In genomic region chr3:141618103-141618502, GRCh38 we compare ENCODE assay signal across 29 cellular contexts.
DNase-seq lines count a peak whose midpoint lies in the region; ATAC-seq, FAIRE-seq and TF ChIP-seq lines count a peak whose summit lies in the region.
"Had no signal": no experiment of that assay in that cellular context is flagged by ENCODE, and none has a peak within 500 bp of the region (broad histone marks: within the 10 kb centered on the region; RNA-seq: fewer than 3 reads in every experiment).

No MANE protein-coding gene starts in this region.

- H3K18ac ChIP-seq in H1 (ENCODE audit: extremely low read depth, low read length): no peak overlapping the region

- peak overlapping the region in 1 of 2 donors; percentile 13 for H3K27ac Mint-ChIP-seq in stimulated activated naive CD8-positive, alpha-beta T cell treated with anti-CD3 and anti-CD28 coated beads, Interleukin-15, amount 100 ng/mL, for 72 hours
- H3K27ac Mint-ChIP-seq in type B pancreatic cell: peak overlapping the region; percentile 0
- no peak overlapping the region for H3K27ac Mint-ChIP-seq in endodermal cell

- no peak overlapping the region; the same call in 1 of the 2 replicates for H2BK12ac ChIP-seq in H1 (ENCODE audit: low read depth, low read length)

- H3K79me1 ChIP-seq in H1 (ENCODE audit: low read depth, low read length): no peaks in the 10 kb centered on the region

- H3K4me1 ChIP-seq in H1 (replicated peaks in 1 of 4; ENCODE audit: control insufficient read depth in 3 of 4, insufficient read depth in 4 of 4, low read length in 3 of 4) (no peaks in the 10 kb centered on the region; a peak in 1 of 7 replicates), mucosa of rectum (ENCODE audit: control insufficient read depth in 2 of 2, insufficient read depth in 2 of 2, low read length in 2 of 2) (peaks cover 0 to 3% of the 10 kb centered on the region in 2 donors), endodermal cell (ENCODE audit: control insufficient read depth, insufficient read depth, low read length) (no peaks in the 10 kb centered on the region)
- H3K4me1 ChIP-seq: BLaER1, SJSA1 had no signal

- H4K91ac ChIP-seq in H1 (replicated peaks; ENCODE audit: insufficient read length, low read length): no peak overlapping the region

- H2AFZ ChIP-seq in H1 (ENCODE audit: low read length): no peak overlapping the region

- H4K8ac ChIP-seq in H1 (ENCODE audit: extremely low read depth, insufficient read depth, low read length): no peak overlapping the region

- no peak overlapping the region for H3K23ac ChIP-seq in H1 (ENCODE audit: insufficient read length)

- H3K9ac ChIP-seq in H1 (replicated peaks in 1 of 4; ENCODE audit: extremely low read depth in 1 of 4, low read depth in 3 of 4, low read length in 3 of 4) (no peak overlapping the region), mucosa of rectum (ENCODE audit: low read depth in 1 of 2, low read length in 2 of 2) (no peak overlapping the region), endodermal cell (ENCODE audit: extremely low read depth, low read length, poor library complexity, severe bottlenecking) (no peak overlapping the region)
- H3K9ac ChIP-seq: BLaER1 had no signal

- H3K36me3 ChIP-seq in H1 (ENCODE audit: control insufficient read depth in 2 of 4, insufficient read depth in 4 of 4, low read length in 3 of 4) (no peaks in the 10 kb centered on the region), mucosa of rectum (ENCODE audit: control insufficient read depth in 2 of 2, insufficient read depth in 2 of 2, low read length in 2 of 2) (peaks cover 0 to 3% of the 10 kb centered on the region in 2 donors), endodermal cell (ENCODE audit: control insufficient read depth, insufficient read depth, low read length) (peaks cover 20% of the 10 kb centered on the region)

- no peak overlapping the region for H2BK20ac ChIP-seq in H1 (ENCODE audit: low read length)

- POLR2A ChIA-PET in H1 (lab: Charles Lee; ENCODE audit: partially characterized antibody): no interaction called here

- H2BK120ac ChIP-seq in H1 (replicated peaks; ENCODE audit: low read depth, low read length): no peak overlapping the region

- H3K27me3 Mint-ChIP-seq in stimulated activated naive CD8-positive, alpha-beta T cell treated with anti-CD3 and anti-CD28 coated beads, Interleukin-15, amount 100 ng/mL, for 72 hours: no peaks in the 10 kb centered on the region
- no peaks in the 10 kb centered on the region for H3K27me3 Mint-ChIP-seq in type B pancreatic cell
- no peaks in the 10 kb centered on the region for H3K27me3 Mint-ChIP-seq in endodermal cell (ENCODE audit: insufficient read depth)
- H3K27me3 Mint-ChIP-seq: CD4-positive, alpha-beta memory T cell had no signal

- no peak for TF ChIP-seq EP300 in H1 (IDR thresholded peaks at IDR 0.05; ENCODE audit: borderline replicate concordance in 1 of 2, low read depth in 2 of 2, low read length in 2 of 2)

- H3K36me3 Mint-ChIP-seq in type B pancreatic cell (peaks cover 7% of the 10 kb centered on the region), endodermal cell (ENCODE audit: low read depth) (peaks cover 5% of the 10 kb centered on the region)

- no peak overlapping the region for H3K4ac ChIP-seq in H1 (replicated peaks; ENCODE audit: insufficient read length, low read depth, low read length)

- FAIRE-seq in H1 (lab: Jason Lieb, UNC): no peak
- FAIRE-seq: A204.1, GM12891 had no signal

- no peaks in the 10 kb centered on the region for H3K9me3 Mint-ChIP-seq in stimulated activated naive CD8-positive, alpha-beta T cell treated with anti-CD3 and anti-CD28 coated beads, Interleukin-15, amount 100 ng/mL, for 72 hours
- no peaks in the 10 kb centered on the region for H3K9me3 Mint-ChIP-seq in type B pancreatic cell
- peaks cover 2% of the 10 kb centered on the region for H3K9me3 Mint-ChIP-seq in endodermal cell

- WGBS in H1 (ENCODE audit: extremely low coverage in 1 of 2, insufficient coverage in 1 of 2, insufficient read length in 1 of 2, insufficient replicate concordance in 2 of 2, low coverage in 1 of 2, low lambda C conversion rate in 2 of 2, missing lambda C conversion rate in 1 of 2), 2 experiments: 100% methylated on average over 2 of the region's 2 CpGs; no CpG with 5 or more reads in 1 of the 2 experiments
- WGBS in endodermal cell (ENCODE audit: insufficient coverage in 1 of 2, insufficient read length in 1 of 2), 2 experiments: 93 to 97% methylated on average over 2 of the region's 2 CpGs

- no peaks in the 10 kb centered on the region for H3K27me3 ChIP-seq in H1 (replicated peaks in 1 of 4; ENCODE audit: control insufficient read depth in 3 of 4, extremely low read depth in 1 of 4, insufficient read depth in 3 of 4, low read length in 3 of 4)
- H3K27me3 ChIP-seq in mucosa of rectum (ENCODE audit: control insufficient read depth in 2 of 2, insufficient read depth in 2 of 2, low read length in 2 of 2): no peaks in the 10 kb centered on the region
- no peaks in the 10 kb centered on the region for H3K27me3 ChIP-seq in endodermal cell (ENCODE audit: control insufficient read depth, insufficient read depth, low read length, poor library complexity, severe bottlenecking)
- H3K27me3 ChIP-seq: BLaER1, SJSA1 had no signal

- H2BK15ac ChIP-seq in H1 (ENCODE audit: low read length): no peak overlapping the region

- H3K14ac ChIP-seq in H1 (ENCODE audit: insufficient read length): no peak overlapping the region

- no peaks in the 10 kb centered on the region for H3K4me1 Mint-ChIP-seq in stimulated activated naive CD8-positive, alpha-beta T cell treated with anti-CD3 and anti-CD28 coated beads, Interleukin-15, amount 100 ng/mL, for 72 hours
- peaks cover 3% of the 10 kb centered on the region for H3K4me1 Mint-ChIP-seq in type B pancreatic cell (ENCODE audit: unreplicated experiment)
- no peaks in the 10 kb centered on the region for H3K4me1 Mint-ChIP-seq in endodermal cell
- H3K4me1 Mint-ChIP-seq: CD4-positive, alpha-beta memory T cell had no signal

- H4K5ac ChIP-seq in H1 (ENCODE audit: insufficient read length, low read depth, low read length): no peak overlapping the region

- no peak for TF ChIP-seq CTCF in H1 (IDR thresholded peaks at IDR 0.05; ENCODE audit: control extremely low read depth in 1 of 3, insufficient read depth in 1 of 3, low read depth in 1 of 3, low read length in 3 of 3)
- no peak for TF ChIP-seq CTCF in type B pancreatic cell (conservative IDR thresholded peaks at IDR 0.05)
- no peak for TF ChIP-seq CTCF in GM13977 (IDR thresholded peaks at IDR 0.05; ENCODE audit: extremely low read depth, insufficient read depth, missing control alignments)
- no peak for TF ChIP-seq CTCF in endodermal cell (conservative IDR thresholded peaks at IDR 0.05)

- no peaks in the 10 kb centered on the region for H3K79me2 ChIP-seq in H1 (ENCODE audit: control insufficient read depth in 1 of 2, insufficient read depth in 2 of 2, low read length in 2 of 2)

- in situ Hi-C loops in GM13977 (cut with MboI; ENCODE audit: low pct_unique_long_range_greater_than_20kb, low sequenced_read_pairs, unreplicated experiment): no loop called here

- H3K27ac ChIP-seq in H1 (ENCODE audit: low read depth, low read length): no peak overlapping the region
- peak overlapping the region; percentile 17 to 42 for H3K27ac ChIP-seq in mucosa of rectum (ENCODE audit: low read depth in 2 of 2, low read length in 2 of 2)
- no peak overlapping the region for H3K27ac ChIP-seq in endodermal cell (ENCODE audit: low read depth, low read length)
- H3K27ac ChIP-seq: BLaER1, SJSA1 had no signal

- no peak overlapping the region for H3K4me3 Mint-ChIP-seq in stimulated activated naive CD8-positive, alpha-beta T cell treated with anti-CD3 and anti-CD28 coated beads, Interleukin-15, amount 100 ng/mL, for 72 hours
- H3K4me3 Mint-ChIP-seq in type B pancreatic cell (no peak overlapping the region), endodermal cell (no peak overlapping the region)

- H3K23me2 ChIP-seq in H1 (ENCODE audit: low read depth, low read length): no peaks in the 10 kb centered on the region

- H4K20me1 ChIP-seq in H1 (replicated peaks in 1 of 2; ENCODE audit: control insufficient read depth in 1 of 2, insufficient read depth in 2 of 2, low read length in 2 of 2): no peaks in the 10 kb centered on the region
- H4K20me1 ChIP-seq: BLaER1 had no signal

- TF ChIP-seq RAD21 in H1 (IDR thresholded peaks at IDR 0.05 in 1 of 2, conservative IDR thresholded peaks at IDR 0.05 in 1 of 2; ENCODE audit: low read depth in 2 of 2, low read length in 2 of 2): no peak

- 0 out of 2 replicates have a peak overlapping the region, but pooled peaks have one; percentile 2 for H2AK5ac ChIP-seq in H1 (ENCODE audit: low read depth, low read length)

- H3K9me3 ChIP-seq in H1 (ENCODE audit: insufficient read depth in 2 of 2, low read depth in 1 of 2, low read length in 1 of 2) (no peaks in the 10 kb centered on the region), mucosa of rectum (ENCODE audit: control insufficient read depth in 2 of 2, low read length in 2 of 2) (no peaks in the 10 kb centered on the region), endodermal cell (ENCODE audit: control insufficient read depth, low read length) (no peaks in the 10 kb centered on the region)
- H3K9me3 ChIP-seq: SJSA1 had no signal

- peak; percentile 26 for ATAC-seq in stimulated activated naive CD8-positive, alpha-beta T cell treated with anti-CD3 and anti-CD28 coated beads, Interleukin-15, amount 100 ng/mL, for 72 hours
- ATAC-seq in stimulated activated naive CD8-positive, alpha-beta T cell treated with anti-CD3 and anti-CD28 coated beads, Interleukin-15, Interleukin-2, amounts not matched to agents 100 U/mL and 50 U/mL, for 24 hours: no peak
- ATAC-seq: PC-3 had no signal

- no peak overlapping the region for H3K56ac ChIP-seq in H1 (replicated peaks; ENCODE audit: insufficient read length, low read depth, low read length)

- no peak overlapping the region for H2BK5ac ChIP-seq in H1 (ENCODE audit: low read depth, low read length)

- no peak overlapping the region for H3K4me3 ChIP-seq in H1 (ENCODE audit: extremely low read depth in 1 of 4, insufficient read depth in 2 of 4, low read depth in 3 of 4, low read length in 4 of 4)
- H3K4me3 ChIP-seq in mucosa of rectum (ENCODE audit: low read length in 2 of 2): peak overlapping the region in 1 of 2 donors; percentile 9
- no peak overlapping the region for H3K4me3 ChIP-seq in endodermal cell (ENCODE audit: low read length)
- H3K4me3 ChIP-seq: BLaER1, SJSA1 had no signal

- no peak for TF ChIP-seq POLR2A in H1 (IDR thresholded peaks at IDR 0.05; ENCODE audit: control extremely low read depth in 1 of 2, low read depth in 2 of 2, low read length in 2 of 2)

- DNase-seq in stimulated activated naive CD8-positive, alpha-beta T cell treated with anti-CD3 and anti-CD28 coated beads, Interleukin-15, amount 100 ng/mL, for 72 hours: no peak
- DNase-seq in stimulated activated naive CD8-positive, alpha-beta T cell treated with anti-CD3 and anti-CD28 coated beads, Interleukin-15, Interleukin-2, amounts not matched to agents 100 U/mL and 50 U/mL, for 24 hours: no peak
- DNase-seq in H1 (ENCODE audit: low read depth in 1 of 2, low spot score in 2 of 2) (no peak), type B pancreatic cell (ENCODE audit: extremely low spot score, unreplicated experiment) (no peak), GM13977 (ENCODE audit: low spot score) (no peak), NK-92 (lab: John Stamatoyannopoulos, UW; ENCODE audit: unreplicated experiment) (no peak), endodermal cell (no peak)
- DNase-seq: CD4-positive, alpha-beta memory T cell; DMS 273 treated with DMSO at 0.1 percent for 48 hours; DMS79; GF-D8; GOT3; HCEC 1CT; Karpas-422; NCI-H1092; NCI-H1417 treated with DMSO at 0.1 percent for 48 hours; NCI-H1694 treated with DMSO at 0.1 percent for 48 hours; NCI-H2081; NCI-H2171; NCI-H226; NCI-H510A; NK-92 treated with Interleukin-12 subunit alpha and Interleukin-12 subunit beta, amount 100 ng/mL, for 24 hours; PC-3; Right ventricle myocardium superior had no signal

- no peak overlapping the region for H3K4me2 ChIP-seq in H1 (ENCODE audit: insufficient read depth in 1 of 2, low read depth in 2 of 2, low read length in 2 of 2)
- H3K4me2 ChIP-seq: BLaER1 had no signal

- CTCF ChIA-PET in H1 (lab: Charles Lee; ENCODE audit: partially characterized antibody): interaction anchor here (2.3 kb wide), 1 partner anchor 10 kb away, joined by 5 read pairs; no protein-coding TSS in a partner anchor

Comparison
In these comparisons a context has a peak if more than half of its experiments do, and no peak if none do; other contexts are left out.
1. H3K27ac ChIP-seq: peak in mucosa of rectum (2 of 2); none in H1 (single experiment) and endodermal cell (single experiment).